8 cellular contexts compared by ENCODE assay signal in genomic region chr2:87533390-87534265, GRCh38.
DNase-seq lines count a peak whose midpoint lies in the region; ATAC-seq, FAIRE-seq and TF ChIP-seq lines count a peak whose summit lies in the region.
"Not testable (repeated sequence)": the region's sequence is repeated elsewhere in the genome, so short reads cannot be mapped to it uniquely, and the experiment has no call there.

No MANE protein-coding gene starts in this region.

- not testable (repeated sequence) for TF ChIP-seq CTCF in AG04449 (IDR thresholded peaks at IDR 0.05; ENCODE audit: insufficient read depth, low read length, missing control alignments); HEK293 (tag by site-specific recombination; IDR thresholded peaks at IDR 0.05); WTC11 (IDR thresholded peaks at IDR 0.05); endothelial cell of umbilical vein (IDR thresholded peaks at IDR 0.05; ENCODE audit: extremely low read depth in 1 of 2, insufficient read depth in 1 of 2, low read depth in 1 of 2, low read length in 2 of 2); lung (IDR thresholded peaks at IDR 0.05; ENCODE audit: control extremely low read depth, extremely low read depth); nephron progenitor cell (IDR thresholded peaks at IDR 0.05)

- not testable (repeated sequence) for H3K9me3 ChIP-seq in HEK293 (ENCODE audit: control insufficient read depth, insufficient read depth, low read depth, low read length); adipocyte (ENCODE audit: control insufficient read depth, low read length); endothelial cell of umbilical vein (replicated peaks; ENCODE audit: control insufficient read depth, insufficient read depth, low read length); lung (ENCODE audit: control insufficient read depth in 2 of 2, insufficient read depth in 1 of 2, low read length in 1 of 2)

- H3K36me3 Mint-ChIP-seq in WTC11; nephron progenitor cell (ENCODE audit: low read depth); stimulated activated naive B cell treated with anti-CD40 and anti-IgM and Interleukin-4, amounts not matched to agents 10 μg/mL and 1 μg/mL and 100 μg/mL, for 72 hours: not testable (repeated sequence)

- ATAC-seq in WTC11: not testable (repeated sequence)
- ATAC-seq in lung (ENCODE audit: insufficient read depth, low FRiP score): peak; percentile 19
- peak; percentile 45 to 78 for ATAC-seq in stimulated activated naive B cell treated with anti-CD40 and anti-IgM and Interleukin-4, amounts not matched to agents 10 μg/mL and 1 μg/mL and 100 μg/mL, for 72 hours (replicated peaks)

- DNase-seq in AG04449 (ENCODE audit: low read depth, low spot score): peak; percentile 0
- DNase-seq in WTC11 (ENCODE audit: low spot score); endothelial cell of umbilical vein (ENCODE audit: low read depth, low spot score); lung (ENCODE audit: low spot score); stimulated activated naive B cell treated with anti-CD40 and anti-IgM and Interleukin-4, amounts not matched to agents 10 μg/mL and 1 μg/mL and 100 μg/mL, for 72 hours: not testable (repeated sequence)
- peak; percentile 21 for DNase-seq in adipocyte (ENCODE audit: low read depth)
- DNase-seq in nephron progenitor cell: peak; percentile 36

- H4K20me1 ChIP-seq in endothelial cell of umbilical vein (replicated peaks; ENCODE audit: control insufficient read depth, extremely low read depth, insufficient read depth, low read length): not testable (repeated sequence)

- not testable (repeated sequence) for H3K4me3 ChIP-seq in AG04449 (ENCODE audit: low read depth, low read length); HEK293 (ENCODE audit: low read depth, low read length); adipocyte (ENCODE audit: low read length); endothelial cell of umbilical vein (replicated peaks in 1 of 3; ENCODE audit: insufficient read depth in 1 of 3, low read depth in 1 of 3, low read length in 3 of 3); lung

- not testable (repeated sequence) for H3K27me3 ChIP-seq in adipocyte (replicated peaks; ENCODE audit: control insufficient read depth, insufficient read depth, low read length); endothelial cell of umbilical vein (ENCODE audit: control insufficient read depth in 2 of 2, insufficient read depth in 2 of 2, low read length in 2 of 2); lung (ENCODE audit: control insufficient read depth, insufficient read depth)

- TF ChIP-seq POLR2A in endothelial cell of umbilical vein (IDR thresholded peaks at IDR 0.05; ENCODE audit: low read depth, low read length): not testable (repeated sequence)

- H3K4me1 Mint-ChIP-seq in WTC11: peaks cover 17% of the 10 kb centered on the region
- peaks cover 47% of the 10 kb centered on the region for H3K4me1 Mint-ChIP-seq in nephron progenitor cell
- peaks cover 0 to 10% of the 10 kb centered on the region in 2 donors for H3K4me1 Mint-ChIP-seq in stimulated activated naive B cell treated with anti-CD40 and anti-IgM and Interleukin-4, amounts not matched to agents 10 μg/mL and 1 μg/mL and 100 μg/mL, for 72 hours

- not testable (repeated sequence) for H3K9me3 Mint-ChIP-seq in WTC11; nephron progenitor cell; stimulated activated naive B cell treated with anti-CD40 and anti-IgM and Interleukin-4, amounts not matched to agents 10 μg/mL and 1 μg/mL and 100 μg/mL, for 72 hours

- not testable (repeated sequence) for H3K27me3 Mint-ChIP-seq in WTC11 (ENCODE audit: low read depth); nephron progenitor cell (ENCODE audit: low read depth, poor library complexity); stimulated activated naive B cell treated with anti-CD40 and anti-IgM and Interleukin-4, amounts not matched to agents 10 μg/mL and 1 μg/mL and 100 μg/mL, for 72 hours

- H2AFZ ChIP-seq in endothelial cell of umbilical vein (ENCODE audit: low read depth, low read length): not testable (repeated sequence)

- H3K9me1 ChIP-seq in endothelial cell of umbilical vein (replicated peaks; ENCODE audit: control insufficient read depth, extremely low read depth, insufficient read depth, low read length): not testable (repeated sequence)

- not testable (repeated sequence) for H3K4me1 ChIP-seq in HEK293 (ENCODE audit: control insufficient read depth, insufficient read depth, low read length); adipocyte (ENCODE audit: control insufficient read depth, insufficient read depth, low read length); endothelial cell of umbilical vein (ENCODE audit: control insufficient read depth, extremely low read depth, insufficient read depth, low read length); lung (ENCODE audit: control insufficient read depth in 2 of 2, insufficient read depth in 2 of 2, low read length in 2 of 2)

- FAIRE-seq in endothelial cell of umbilical vein (lab: Jason Lieb, UNC): peak; percentile 55

- 16 to 39% methylated on average over 5 to 7 of the region's 9 CpGs for WGBS in lung, 2 donors

- peak overlapping the region; percentile 43; the same call in 1 of the 2 replicates for H3K27ac ChIP-seq in HEK293 (ENCODE audit: extremely low read depth, low read depth, low read length)
- not testable (repeated sequence) for H3K27ac ChIP-seq in endothelial cell of umbilical vein (ENCODE audit: insufficient read depth, low read depth, low read length); lung (ENCODE audit: low read depth in 1 of 2, low read length in 1 of 2)

- not testable (repeated sequence) for BruUV-seq in endothelial cell of umbilical vein (replicated peaks; lab: Mats Ljungman, UMichigan)

- H3K9ac ChIP-seq in adipocyte (ENCODE audit: low read length); endothelial cell of umbilical vein (replicated peaks; ENCODE audit: extremely low read depth, insufficient read depth, low read length): not testable (repeated sequence)

- intact Hi-C loops in endothelial cell of umbilical vein (cut with micrococcal nuclease): not testable (repeated sequence)

- H3K4me3 Mint-ChIP-seq in WTC11; stimulated activated naive B cell treated with anti-CD40 and anti-IgM and Interleukin-4, amounts not matched to agents 10 μg/mL and 1 μg/mL and 100 μg/mL, for 72 hours: not testable (repeated sequence)
- H3K4me3 Mint-ChIP-seq in nephron progenitor cell: peak overlapping the region; percentile 57

- not testable (repeated sequence) for H3K36me3 ChIP-seq in HEK293 (ENCODE audit: control insufficient read depth in 2 of 2, insufficient read depth in 1 of 2, low read length in 2 of 2); adipocyte (ENCODE audit: control insufficient read depth, insufficient read depth, low read length, severe bottlenecking); endothelial cell of umbilical vein (ENCODE audit: control insufficient read depth in 2 of 2, extremely low read depth in 1 of 2, insufficient read depth in 2 of 2, low read length in 2 of 2); lung (ENCODE audit: control insufficient read depth in 2 of 2, insufficient read depth in 2 of 2, low read length in 2 of 2)

- POLR2A ChIA-PET in AG04449 (lab: Yijun Ruan, JAX); HEK293 (lab: Yijun Ruan, JAX); WTC11 (lab: Charles Lee); endothelial cell of umbilical vein (lab: Charles Lee): not testable (repeated sequence)

- dilution Hi-C loops in endothelial cell of umbilical vein (cut with MboI; ENCODE audit: extremely low pct_ligation_motif_present, low sequenced_read_pairs): not testable (repeated sequence)

- CTCF ChIA-PET in AG04449 (lab: Yijun Ruan, JAX); HEK293 (lab: Yijun Ruan, JAX); WTC11 (lab: Charles Lee); endothelial cell of umbilical vein (lab: Charles Lee): not testable (repeated sequence)

- H3K79me2 ChIP-seq in endothelial cell of umbilical vein (ENCODE audit: control insufficient read depth, insufficient read depth, low read length): not testable (repeated sequence)

- not testable (repeated sequence) for H3K4me2 ChIP-seq in endothelial cell of umbilical vein (ENCODE audit: insufficient read depth, low read length)

- H3K27ac Mint-ChIP-seq in WTC11: 0 out of 2 replicates have a peak overlapping the region, but pooled peaks have one; percentile 57
- peak overlapping the region; percentile 98 for H3K27ac Mint-ChIP-seq in nephron progenitor cell
- H3K27ac Mint-ChIP-seq in stimulated activated naive B cell treated with anti-CD40 and anti-IgM and Interleukin-4, amounts not matched to agents 10 μg/mL and 1 μg/mL and 100 μg/mL, for 72 hours: not testable (repeated sequence)
